Comparison of ENCODE assay signal across 31 cellular contexts in the genomic region with DNA sequence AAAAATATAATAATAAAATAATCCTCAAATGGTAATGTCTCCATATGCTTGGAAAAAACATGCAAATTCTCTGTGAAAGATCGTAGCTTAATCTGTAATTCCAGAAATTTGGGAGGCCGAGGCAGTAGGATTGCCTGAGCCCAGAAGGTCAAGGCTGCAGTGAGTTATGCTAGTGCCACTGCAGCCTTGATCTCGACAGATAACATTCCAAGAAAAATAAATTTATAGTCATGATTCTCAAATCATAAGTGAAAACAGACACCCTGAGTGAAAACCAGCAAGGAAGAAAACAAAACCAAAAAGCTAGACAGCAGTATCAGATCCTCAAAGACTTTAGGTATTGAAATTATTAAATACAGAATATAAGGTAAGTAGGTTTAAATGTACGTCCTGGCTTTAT. TPM values are rescaled to one million over a fixed set of nuclear protein-coding genes. Genes with fewer than 3 reads are reported as not detected.
"Had no signal": no experiment of that assay in that cellular context is flagged by ENCODE, and none has a peak within 500 bp of the region (broad histone marks: within the 10 kb centered on the region; RNA-seq: fewer than 3 reads in every experiment).

No MANE protein-coding gene starts in this region.

- H3K4me1 ChIP-seq: ascending aorta, breast epithelium had no signal

- H3K27me3 ChIP-seq: ascending aorta, body of pancreas, breast epithelium, cardiac muscle cell had no signal

- H3K36me3 ChIP-seq: adrenal gland, ascending aorta, brain microvascular endothelial cell, breast epithelium, cardiac muscle cell had no signal

- H3K4me3 ChIP-seq: adrenal gland, ascending aorta, body of pancreas, breast epithelium, cardiac muscle cell had no signal

- H3K27ac ChIP-seq: adrenal gland, ascending aorta, body of pancreas, brain microvascular endothelial cell, breast epithelium, cardiac muscle cell had no signal

- ATAC-seq: activated naive CD4-positive, alpha-beta T cell treated with anti-CD3 and anti-CD28 coated beads, Interleukin-2, amount 50 U/mL, for 72 hours; activated naive CD8-positive, alpha-beta T cell treated with anti-CD3 and anti-CD28 coated beads, Interleukin-2, amount 50 U/mL, for 24 hours; activated T-cell treated with anti-CD3 and anti-CD28 coated beads, Interleukin-2, amount 50 U/mL, for 4 hours; activated T-cell treated with anti-CD3 and anti-CD28 coated beads, Interleukin-2, amount 50 U/mL, for 72 hours; activated T-helper 17 cell treated with anti-CD3 and anti-CD28 coated beads, Interleukin-2, amount 50 U/mL, for 72 hours; body of pancreas had no signal

- H3K9me3 ChIP-seq: adrenal gland, ascending aorta, body of pancreas, breast epithelium had no signal

- DNase-seq: activated effector memory CD4-positive, alpha-beta T cell treated with anti-CD3 and anti-CD28 coated beads, Interleukin-2, amount 50 U/mL, for 16 hours; activated effector memory CD4-positive, alpha-beta T cell treated with Interleukin-2 at 50 U/mL for 16 hours; activated gamma-delta T cell; activated gamma-delta T cell treated with Interleukin-2 at 50 U/mL for 16 hours; activated naive CD4-positive, alpha-beta T cell; activated naive CD4-positive, alpha-beta T cell treated with anti-CD3 and anti-CD28 coated beads for 36 hours; activated naive CD4-positive, alpha-beta T cell treated with anti-CD3 and anti-CD28 coated beads, Interleukin-2, amount 10 ng/mL, durations not matched to agents 7 days and 5 days; activated naive CD4-positive, alpha-beta T cell treated with anti-CD3 and anti-CD28 coated beads, Interleukin-2, amount 50 U/mL, for 16 hours; activated naive CD4-positive, alpha-beta T cell treated with Interleukin-2 at 50 U/mL for 16 hours; activated naive CD8-positive, alpha-beta T cell treated with anti-CD3 and anti-CD28 coated beads for 36 hours; activated naive CD8-positive, alpha-beta T cell treated with anti-CD3 and anti-CD28 coated beads, Interleukin-2, amount 10 ng/mL, durations not matched to agents 7 days and 5 days; activated naive CD8-positive, alpha-beta T cell treated with anti-CD3 and anti-CD28 coated beads, Interleukin-2, amount 50 U/mL, for 24 hours; activated T-cell treated with anti-CD3 and anti-CD28 coated beads, Interleukin-2, amount 50 U/mL, for 4 hours; activated T-cell treated with anti-CD3 and anti-CD28 coated beads, Interleukin-2, amount 50 U/mL, for 48 hours; activated T-cell treated with anti-CD3 and anti-CD28 coated beads, Interleukin-2, amount 50 U/mL, for 72 hours; amniotic stem cell; amygdala; anterior cingulate cortex; aorta; body of pancreas; brain microvascular endothelial cell; caudate nucleus; central memory CD4-positive, alpha-beta T cell; cerebellar nuclear complex had no signal

RNA-seq across cellular contexts. Expression of gene MUC21, which starts 3.8 kb away (rescaled TPM):
- polyA plus RNA-seq: cardiac muscle cell had no signal

RNA-seq across cellular contexts. Expression of gene MUC22, which starts 30.6 kb away (rescaled TPM):
- polyA plus RNA-seq: adipose tissue, adrenal gland, aorta, cardiac muscle cell had no signal

RNA-seq across cellular contexts. Expression of gene MUCL3, which starts 38.9 kb away (rescaled TPM):
- polyA plus RNA-seq: cardiac muscle cell had no signal
